23 cellular contexts compared by ENCODE assay signal in genomic region chr15:45855210-45855906, GRCh38.
DNase-seq lines count a peak whose midpoint lies in the region; ATAC-seq, FAIRE-seq and TF ChIP-seq lines count a peak whose summit lies in the region.
"Had no signal": no experiment of that assay in that cellular context is flagged by ENCODE, and none has a peak within 500 bp of the region (broad histone marks: within the 10 kb centered on the region; RNA-seq: fewer than 3 reads in every experiment).

No MANE protein-coding gene starts in this region.

- H3K27me3 ChIP-seq in PC-9 (ENCODE audit: insufficient read depth, low read depth) (no peaks in the 10 kb centered on the region), foreskin keratinocyte (no peaks in the 10 kb centered on the region), upper lobe of left lung (no peaks in the 10 kb centered on the region)
- H3K27me3 ChIP-seq: adrenal gland, heart right ventricle, SJSA1 had no signal

- no peak overlapping the region for H3K27ac Mint-ChIP-seq in natural killer cell
- H3K27ac Mint-ChIP-seq: B cell, HFFc6 had no signal

- H4K20me1 ChIP-seq in PC-9 (ENCODE audit: insufficient read depth), result no peaks in the 10 kb centered on the region

- H3K9me3 ChIP-seq in PC-9 (ENCODE audit: insufficient read depth, low read depth) (no peaks in the 10 kb centered on the region), upper lobe of left lung (no peaks in the 10 kb centered on the region)
- H3K9me3 ChIP-seq: adrenal gland had no signal

- no peak for FAIRE-seq in frontal cortex (lab: Jason Lieb, UNC)
- FAIRE-seq: G401.6, islet of Langerhans had no signal

- H3K36me3 ChIP-seq in PC-9 (ENCODE audit: low read depth), result no peaks in the 10 kb centered on the region
- no peaks in the 10 kb centered on the region for H3K36me3 ChIP-seq in upper lobe of left lung
- H3K36me3 ChIP-seq: adrenal gland, heart right ventricle, SJSA1 had no signal

- H3K4me1 ChIP-seq in PC-9 (replicated peaks; ENCODE audit: insufficient read depth) (peaks cover 22% of the 10 kb centered on the region), foreskin keratinocyte (peaks cover 38% of the 10 kb centered on the region), upper lobe of left lung (peaks cover 0 to 10% (median 0%) of the 10 kb centered on the region in 4 donors)
- H3K4me1 ChIP-seq: adrenal gland, heart right ventricle had no signal

- H3K27me3 Mint-ChIP-seq in natural killer cell (ENCODE audit: low read depth in 2 of 2), result no peaks in the 10 kb centered on the region

- H3K4me2 ChIP-seq in PC-9, result peak overlapping the region; percentile 68

- BruUV-seq in PC-9 (replicated peaks; lab: Mats Ljungman, UMichigan), result no TSS peak

- intact Hi-C loops in PC-9 (cut with micrococcal nuclease; ENCODE audit: unreplicated experiment), result loop anchor here (1.0 kb wide), 1 partner anchor 65 kb away; no protein-coding TSS in a partner anchor
- intact Hi-C loops in natural killer cell (cut with micrococcal nuclease), result no loop called here

- no peak for TF ChIP-seq CTCF in PC-9 (conservative IDR thresholded peaks at IDR 0.05)
- peak; percentile 33 for TF ChIP-seq CTCF in foreskin keratinocyte (conservative IDR thresholded peaks at IDR 0.05)
- TF ChIP-seq CTCF in upper lobe of left lung (IDR thresholded peaks at IDR 0.05), result no peak
- no peak for TF ChIP-seq CTCF in natural killer cell (IDR thresholded peaks at IDR 0.05)

- H3K27ac ChIP-seq in PC-9 (peak overlapping the region; percentile 58; the same call in 1 of the 2 replicates), foreskin keratinocyte (peak overlapping the region; percentile 7), upper lobe of left lung (peak overlapping the region in 2 of 4 donors; percentile 29 to 32)
- H3K27ac ChIP-seq: 22Rv1, adrenal gland, heart right ventricle had no signal

- H3K79me2 ChIP-seq in PC-9 (ENCODE audit: low read depth), result no peaks in the 10 kb centered on the region

- no peak overlapping the region for H2AFZ ChIP-seq in PC-9

- WGBS in upper lobe of left lung, 2 donors, result 34 to 38% methylated on average over 4 of the region's 4 CpGs

- H3K4me3 ChIP-seq in PC-9, result 0 out of 2 replicates have a peak overlapping the region, but pooled peaks have one; percentile 11
- no peak overlapping the region for H3K4me3 ChIP-seq in upper lobe of left lung
- H3K4me3 ChIP-seq: adrenal gland, heart right ventricle, SJSA1 had no signal

- peaks cover 10% of the 10 kb centered on the region; the same call in 1 of the 2 replicates for H3F3A ChIP-seq in PC-9 (ENCODE audit: insufficient read depth, low read depth)

- DNase-seq in DMS153 (lab: John Stamatoyannopoulos, UW) (peak; percentile 18), DMS153 treated with DMSO at 0.1 percent for 48 hours (lab: John Stamatoyannopoulos, UW; ENCODE audit: unreplicated experiment) (no peak), PC-9 (peak; percentile 32 to 55), foreskin keratinocyte (no peak), upper lobe of left lung (peak in 1 of 2 donors; percentile 45), natural killer cell (no peak), frontal cortex (ENCODE audit: low spot score in 2 of 2) (no peak)
- DNase-seq in stimulated activated CD4-positive, alpha-beta T cell treated with anti-CD3 and anti-CD28 coated beads, Interleukin-1b, Interleukin-23, amount 100 ng/mL, for 48 hours, result no peak
- DNase-seq: activated CD4-positive, alpha-beta T cell treated with anti-CD3 and anti-CD28 coated beads for 4 hours; adrenal gland; effector CD8-positive, alpha-beta T cell; heart right ventricle; Kasumi-1; NCI-H1436 treated with DMSO at 0.1 percent for 48 hours; stimulated activated CD8-positive, alpha-beta memory T cell treated with anti-CD3 and anti-CD28 coated beads, Interleukin-4, amount 100 ng/mL, for 48 hours; substantia nigra had no signal

- POLR2A ChIA-PET in PC-9 (lab: Charles Lee; ENCODE audit: unreplicated experiment), result interaction anchor here (0.6 kb wide), 1 partner anchor 56 kb away, joined by 3 read pairs; no protein-coding TSS in a partner anchor

- CTCF ChIA-PET in PC-9 (lab: Charles Lee), result no interaction called here

- H3K4me1 Mint-ChIP-seq in natural killer cell, result no peaks in the 10 kb centered on the region
- H3K4me1 Mint-ChIP-seq: B cell; central memory CD8-positive, alpha-beta T cell had no signal

- peaks cover 0 to 4% of the 10 kb centered on the region in 2 donors for H3K9me3 Mint-ChIP-seq in natural killer cell
- H3K9me3 Mint-ChIP-seq: central memory CD8-positive, alpha-beta T cell had no signal

- ATAC-seq in foreskin keratinocyte (peak; percentile 2), upper lobe of left lung (ENCODE audit: low FRiP score in 2 of 2) (peak; percentile 34 to 86), natural killer cell (no peak)
- ATAC-seq: heart right ventricle had no signal

- TF ChIP-seq EP300 in upper lobe of left lung (IDR thresholded peaks at IDR 0.05), result no peak

- no peak overlapping the region for H3K4me3 Mint-ChIP-seq in natural killer cell
- H3K4me3 Mint-ChIP-seq: B cell; central memory CD8-positive, alpha-beta T cell; HFFc6 had no signal

- no peak for TF ChIP-seq POLR2A in upper lobe of left lung (IDR thresholded peaks at IDR 0.05)

- no peaks in the 10 kb centered on the region for H3K36me3 Mint-ChIP-seq in natural killer cell

- no peaks in the 10 kb centered on the region for H3K9me2 ChIP-seq in PC-9 (ENCODE audit: insufficient read depth)

Comparison
In these comparisons a context has a peak if more than half of its experiments do, and no peak if none do; other contexts are left out.
1. DNase-seq: peak in DMS153 (single experiment) and PC-9 (2 of 2); none in DMS153 treated with DMSO at 0.1 percent for 48 hours (single experiment), foreskin keratinocyte (0 of 2), natural killer cell (single experiment), stimulated activated CD4-positive, alpha-beta T cell treated with anti-CD3 and anti-CD28 coated beads, Interleukin-1b, Interleukin-23, amount 100 ng/mL, for 48 hours (single experiment) and frontal cortex (0 of 2).
2. ATAC-seq: peak in foreskin keratinocyte (single experiment) and upper lobe of left lung (2 of 2); none in natural killer cell (0 of 3).